33 cellular contexts compared by ENCODE assay signal in the genomic region with DNA sequence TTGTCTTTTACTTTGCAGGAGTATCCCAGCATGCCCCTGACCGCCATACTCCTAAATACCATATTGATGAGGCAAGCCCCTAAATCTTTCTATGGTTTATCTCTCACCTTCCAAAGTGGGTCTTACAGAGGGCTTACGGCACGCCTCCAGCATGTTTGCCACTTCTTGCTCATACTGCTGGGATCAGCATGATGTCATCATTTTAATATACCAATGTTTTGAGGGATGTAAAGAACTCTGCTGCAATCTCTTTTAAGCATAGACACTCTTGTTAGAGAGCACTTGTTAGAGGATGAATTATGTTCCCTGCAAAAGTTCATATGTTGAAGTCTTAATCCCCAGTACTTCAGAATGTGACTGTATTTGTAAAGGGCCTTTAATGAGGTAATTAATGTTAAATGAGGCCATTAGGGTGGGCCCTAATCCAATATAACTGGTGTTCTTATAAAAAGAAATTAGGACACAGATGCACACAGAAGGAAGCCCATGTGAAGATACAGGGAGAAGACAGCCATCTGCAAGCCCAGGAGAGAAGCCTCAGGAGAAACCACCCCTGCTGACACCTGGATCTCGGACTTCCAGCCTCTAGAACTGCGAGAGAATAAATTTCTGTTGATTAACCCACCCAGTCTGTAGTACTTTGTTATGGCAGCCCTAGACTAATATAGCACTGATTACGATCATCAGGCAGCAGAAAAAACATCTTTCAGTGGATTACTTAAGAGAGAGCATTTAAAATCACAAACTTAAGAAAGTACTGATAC.
"Had no signal": no experiment of that assay in that cellular context is flagged by ENCODE, and none has a peak within 500 bp of the region (broad histone marks: within the 10 kb centered on the region; RNA-seq: fewer than 3 reads in every experiment).

No MANE protein-coding gene starts in this region.

- H3K27me3 ChIP-seq: adrenal gland, body of pancreas, esophagus squamous epithelium, heart left ventricle had no signal

- H3K27ac ChIP-seq: adrenal gland, body of pancreas, epithelial cell of prostate, esophagus squamous epithelium, heart left ventricle had no signal

- FAIRE-seq: colon, frontal cortex had no signal

- H3K36me3 Mint-ChIP-seq: activated CD4-positive, alpha-beta memory T cell treated with anti-CD3 and anti-CD28 coated beads for 36 hours; activated CD8-positive, alpha-beta memory T cell treated with anti-CD3 and anti-CD28 coated beads, Interleukin-2, amount 10 ng/mL, durations not matched to agents 7 days and 5 days; activated naive CD4-positive, alpha-beta T cell treated with anti-CD3 and anti-CD28 coated beads, Interleukin-2, amount 50 U/mL, for 24 hours; activated naive CD8-positive, alpha-beta T cell treated with anti-CD3 and anti-CD28 coated beads for 36 hours had no signal

- ATAC-seq: activated CD4-positive, alpha-beta T cell treated with anti-CD3 and anti-CD28 coated beads for 36 hours; activated CD8-positive, alpha-beta memory T cell treated with anti-CD3 and anti-CD28 coated beads, Interleukin-2, amount 10 ng/mL, durations not matched to agents 7 days and 5 days; activated CD8-positive, alpha-beta T cell treated with anti-CD3 and anti-CD28 coated beads, Interleukin-2, amount 10 ng/mL, durations not matched to agents 7 days and 5 days; activated naive CD8-positive, alpha-beta T cell treated with anti-CD3 and anti-CD28 coated beads, Interleukin-2, amount 50 U/mL, for 24 hours; body of pancreas; effector memory CD8-positive, alpha-beta T cell; heart left ventricle had no signal

- H3K27me3 Mint-ChIP-seq: activated CD4-positive, alpha-beta memory T cell treated with anti-CD3 and anti-CD28 coated beads for 36 hours; activated naive CD4-positive, alpha-beta T cell treated with anti-CD3 and anti-CD28 coated beads, Interleukin-2, amount 50 U/mL, for 24 hours had no signal

- H3K4me1 Mint-ChIP-seq: activated naive CD4-positive, alpha-beta T cell treated with anti-CD3 and anti-CD28 coated beads, Interleukin-2, amount 50 U/mL, for 24 hours had no signal

- H3K27ac Mint-ChIP-seq: activated CD4-positive, alpha-beta memory T cell treated with anti-CD3 and anti-CD28 coated beads for 36 hours; activated CD4-positive, alpha-beta T cell treated with anti-CD3 and anti-CD28 coated beads for 36 hours; activated CD4-positive, alpha-beta T cell treated with anti-CD3 and anti-CD28 coated beads, Interleukin-2, amount 10 ng/mL, durations not matched to agents 24 days and 14 days; activated CD8-positive, alpha-beta memory T cell treated with anti-CD3 and anti-CD28 coated beads, Interleukin-2, amount 10 ng/mL, durations not matched to agents 7 days and 5 days; activated CD8-positive, alpha-beta T cell treated with anti-CD3 and anti-CD28 coated beads, Interleukin-2, amount 10 ng/mL, durations not matched to agents 7 days and 5 days; activated naive CD4-positive, alpha-beta T cell treated with anti-CD3 and anti-CD28 coated beads for 36 hours; activated naive CD8-positive, alpha-beta T cell treated with anti-CD3 and anti-CD28 coated beads for 36 hours; activated naive CD8-positive, alpha-beta T cell treated with anti-CD3 and anti-CD28 coated beads, Interleukin-2, amount 50 U/mL, for 24 hours; activated T-helper 1 cell treated with anti-CD3 and anti-CD28 coated beads, Interleukin-12 subunit alpha, Interleukin-12 subunit beta, Interleukin-2, Interleukin-4 antibody, amounts not matched to agents 30 ng/mL and 10 ng/mL and 1 ng/mL, durations not matched to agents 14 hours and 24 hours and 36 hours; activated T-helper 2 cell treated with anti-CD3 and anti-CD28 coated beads, Interferon-gamma antibody, Interleukin-2, Interleukin-4, amounts not matched to agents 10 μg/mL and 5 μg/mL and 100 μg/mL, durations not matched to agents 14 hours and 24 hours and 36 hours; effector memory CD8-positive, alpha-beta T cell had no signal

- DNase-seq: activated CD4-positive, alpha-beta memory T cell treated with anti-CD3 and anti-CD28 coated beads for 36 hours; activated CD4-positive, alpha-beta T cell treated with anti-CD3 and anti-CD28 coated beads for 36 hours; activated CD4-positive, alpha-beta T cell treated with anti-CD3 and anti-CD28 coated beads, Interleukin-2, amount 10 ng/mL, durations not matched to agents 24 days and 14 days; activated CD4-positive, CD25-positive, alpha-beta regulatory T cell; activated CD4-positive, CD25-positive, alpha-beta regulatory T cell treated with anti-CD3 and anti-CD28 coated beads, Interleukin-2, amount 50 U/mL, for 72 hours; activated CD8-positive, alpha-beta memory T cell treated with anti-CD3 and anti-CD28 coated beads, Interleukin-2, amount 10 ng/mL, durations not matched to agents 7 days and 5 days; activated CD8-positive, alpha-beta memory T cell treated with anti-CD3 and anti-CD28 coated beads, Interleukin-2, amount 50 U/mL, for 4 hours; activated CD8-positive, alpha-beta T cell treated with anti-CD3 and anti-CD28 coated beads, Interleukin-2, amount 10 ng/mL, durations not matched to agents 7 days and 5 days; activated effector memory CD4-positive, alpha-beta T cell treated with anti-CD3 and anti-CD28 coated beads, Interleukin-2, amount 50 U/mL, for 16 hours; activated naive CD4-positive, alpha-beta T cell treated with anti-CD3 and anti-CD28 coated beads for 36 hours; activated naive CD8-positive, alpha-beta T cell treated with anti-CD3 and anti-CD28 coated beads for 36 hours; activated naive CD8-positive, alpha-beta T cell treated with anti-CD3 and anti-CD28 coated beads, Interleukin-2, amount 50 U/mL, for 24 hours; activated T-cell treated with anti-CD3 and anti-CD28 coated beads, Interleukin-2, amount 50 U/mL, for 1 hour; activated T-cell treated with anti-CD3 and anti-CD28 coated beads, Interleukin-2, amount 50 U/mL, for 48 hours; adrenal gland; amygdala; aorta; body of pancreas; caudate nucleus; cortex of kidney; dermis blood vessel endothelial cell; effector CD4-positive, alpha-beta T cell; effector memory CD8-positive, alpha-beta T cell; esophagus squamous epithelium; glutamatergic neuron; heart left ventricle; T-helper 2 cell had no signal

- H3K4me3 Mint-ChIP-seq: activated CD4-positive, alpha-beta memory T cell treated with anti-CD3 and anti-CD28 coated beads for 36 hours; activated CD4-positive, alpha-beta T cell treated with anti-CD3 and anti-CD28 coated beads for 36 hours; activated CD4-positive, alpha-beta T cell treated with anti-CD3 and anti-CD28 coated beads, Interleukin-2, amount 10 ng/mL, durations not matched to agents 24 days and 14 days; activated CD8-positive, alpha-beta memory T cell treated with anti-CD3 and anti-CD28 coated beads, Interleukin-2, amount 10 ng/mL, durations not matched to agents 7 days and 5 days; activated CD8-positive, alpha-beta T cell treated with anti-CD3 and anti-CD28 coated beads, Interleukin-2, amount 10 ng/mL, durations not matched to agents 7 days and 5 days; activated naive CD4-positive, alpha-beta T cell treated with anti-CD3 and anti-CD28 coated beads for 36 hours; activated naive CD4-positive, alpha-beta T cell treated with anti-CD3 and anti-CD28 coated beads, Interleukin-2, amount 50 U/mL, for 24 hours; activated naive CD8-positive, alpha-beta T cell treated with anti-CD3 and anti-CD28 coated beads for 36 hours; activated naive CD8-positive, alpha-beta T cell treated with anti-CD3 and anti-CD28 coated beads, Interleukin-2, amount 50 U/mL, for 24 hours; activated T-helper 1 cell treated with anti-CD3 and anti-CD28 coated beads, Interleukin-12 subunit alpha, Interleukin-12 subunit beta, Interleukin-2, Interleukin-4 antibody, amounts not matched to agents 30 ng/mL and 10 ng/mL and 1 ng/mL, durations not matched to agents 14 hours and 24 hours and 36 hours; effector memory CD8-positive, alpha-beta T cell had no signal

- H3K36me3 ChIP-seq: adrenal gland, esophagus squamous epithelium, heart left ventricle had no signal

- H3K9me3 ChIP-seq: adrenal gland, body of pancreas, esophagus squamous epithelium, heart left ventricle had no signal

- H3K9me3 Mint-ChIP-seq: activated CD4-positive, alpha-beta memory T cell treated with anti-CD3 and anti-CD28 coated beads for 36 hours; activated CD4-positive, alpha-beta T cell treated with anti-CD3 and anti-CD28 coated beads, Interleukin-2, amount 10 ng/mL, durations not matched to agents 24 days and 14 days; activated naive CD4-positive, alpha-beta T cell treated with anti-CD3 and anti-CD28 coated beads for 36 hours; activated naive CD4-positive, alpha-beta T cell treated with anti-CD3 and anti-CD28 coated beads, Interleukin-2, amount 50 U/mL, for 24 hours; activated naive CD8-positive, alpha-beta T cell treated with anti-CD3 and anti-CD28 coated beads for 36 hours; activated naive CD8-positive, alpha-beta T cell treated with anti-CD3 and anti-CD28 coated beads, Interleukin-2, amount 50 U/mL, for 24 hours; activated T-helper 1 cell treated with anti-CD3 and anti-CD28 coated beads, Interleukin-12 subunit alpha, Interleukin-12 subunit beta, Interleukin-2, Interleukin-4 antibody, amounts not matched to agents 30 ng/mL and 10 ng/mL and 1 ng/mL, durations not matched to agents 14 hours and 24 hours and 36 hours; activated T-helper 2 cell treated with anti-CD3 and anti-CD28 coated beads, Interferon-gamma antibody, Interleukin-2, Interleukin-4, amounts not matched to agents 10 μg/mL and 5 μg/mL and 100 μg/mL, durations not matched to agents 14 hours and 24 hours and 36 hours; effector memory CD8-positive, alpha-beta T cell had no signal

- H3K4me3 ChIP-seq: adrenal gland, body of pancreas, esophagus squamous epithelium, heart left ventricle had no signal
